20 cellular contexts compared by ENCODE assay signal in genomic region chr2:131044078-131044756, GRCh38. TPM values are rescaled to one million over a fixed set of nuclear protein-coding genes. Genes with fewer than 3 reads are reported as not detected.
DNase-seq lines count a peak whose midpoint lies in the region; ATAC-seq and TF ChIP-seq lines count a peak whose summit lies in the region.
"Had no signal": no experiment of that assay in that cellular context is flagged by ENCODE, and none has a peak within 500 bp of the region (broad histone marks: within the 10 kb centered on the region; RNA-seq: fewer than 3 reads in every experiment).

No MANE protein-coding gene starts in this region.

- peak overlapping the region; percentile 57 for H2AK5ac ChIP-seq in neuronal stem cell (ENCODE audit: low read depth, low read length)

- H3K27me3 ChIP-seq in neuronal stem cell (ENCODE audit: control insufficient read depth in 3 of 3, insufficient read depth in 3 of 3, low read depth in 1 of 3, low read length in 3 of 3): no peaks in the 10 kb centered on the region

- DNase-seq in activated naive CD8-positive, alpha-beta T cell treated with anti-CD3 and anti-CD28 coated beads, Interleukin-2, amount 10 ng/mL, durations not matched to agents 7 days and 5 days: no peak
- DNase-seq in activated naive CD8-positive, alpha-beta T cell treated with anti-CD3 and anti-CD28 coated beads, Interleukin-2, amount 50 U/mL, for 24 hours: no peak
- DNase-seq in epidermal melanocyte (ENCODE audit: insufficient read length, low spot score): peak; percentile 15
- DNase-seq in neuronal stem cell (ENCODE audit: low spot score): no peak
- peak; percentile 67 for DNase-seq in type B pancreatic cell (ENCODE audit: extremely low spot score, unreplicated experiment)
- DNase-seq in stimulated activated CD4-positive, alpha-beta T cell treated with anti-CD3 and anti-CD28 coated beads, Interleukin-2, amount 100 ng/mL, for 48 hours: no peak
- DNase-seq in activated CD4-positive, alpha-beta T cell treated with anti-CD3 and anti-CD28 coated beads for 1 hour: no peak
- DNase-seq: 8988T, C1 segment of cervical spinal cord, DMS153, HFFc6, KBM-7, NCI-H1105, NCI-H1694 treated with DMSO at 0.1 percent for 48 hours, NCI-H345, NCI-H526 treated with DMSO at 0.1 percent for 48 hours, PC-9 had no signal

- no peaks in the 10 kb centered on the region for H3K27me3 Mint-ChIP-seq in activated naive CD8-positive, alpha-beta T cell treated with anti-CD3 and anti-CD28 coated beads, Interleukin-2, amount 10 ng/mL, durations not matched to agents 7 days and 5 days
- H3K27me3 Mint-ChIP-seq in activated naive CD8-positive, alpha-beta T cell treated with anti-CD3 and anti-CD28 coated beads, Interleukin-2, amount 50 U/mL, for 24 hours: peaks cover 2% of the 10 kb centered on the region
- H3K27me3 Mint-ChIP-seq in type B pancreatic cell: no peaks in the 10 kb centered on the region

- H3K79me1 ChIP-seq in neuronal stem cell (ENCODE audit: low read depth, low read length): no peaks in the 10 kb centered on the region

- ATAC-seq in activated naive CD8-positive, alpha-beta T cell treated with anti-CD3 and anti-CD28 coated beads, Interleukin-2, amount 10 ng/mL, durations not matched to agents 7 days and 5 days (ENCODE audit: low read depth): no peak
- ATAC-seq in activated naive CD8-positive, alpha-beta T cell treated with anti-CD3 and anti-CD28 coated beads, Interleukin-2, amount 50 U/mL, for 24 hours: no peak
- ATAC-seq in GM21526 (IDR thresholded peaks at IDR 0.05; ENCODE audit: low FRiP score, unreplicated experiment): no peak
- ATAC-seq: Right ventricle myocardium inferior had no signal

- no peak overlapping the region for H3K4ac ChIP-seq in neuronal stem cell (ENCODE audit: low read length)

- H3K4me3 ChIP-seq in neuronal stem cell (ENCODE audit: low read length in 2 of 2): peak overlapping the region in 1 of 2 donors; percentile 4
- H3K4me3 ChIP-seq: PC-9 had no signal

- no peak overlapping the region for H3K4me3 Mint-ChIP-seq in activated naive CD8-positive, alpha-beta T cell treated with anti-CD3 and anti-CD28 coated beads, Interleukin-2, amount 10 ng/mL, durations not matched to agents 7 days and 5 days
- no peak overlapping the region for H3K4me3 Mint-ChIP-seq in activated naive CD8-positive, alpha-beta T cell treated with anti-CD3 and anti-CD28 coated beads, Interleukin-2, amount 50 U/mL, for 24 hours
- H3K4me3 Mint-ChIP-seq in type B pancreatic cell: no peak overlapping the region
- H3K4me3 Mint-ChIP-seq: HFFc6 had no signal

- peak overlapping the region; percentile 25 for H3K23ac ChIP-seq in neuronal stem cell (ENCODE audit: low read depth, low read length, poor library complexity)

- no peak overlapping the region for H3K9ac ChIP-seq in neuronal stem cell (ENCODE audit: low read depth, low read length, poor library complexity)

- no peak overlapping the region for H2BK120ac ChIP-seq in neuronal stem cell (ENCODE audit: low read depth, low read length)

- no peak overlapping the region for H3K4me2 ChIP-seq in neuronal stem cell (ENCODE audit: insufficient read depth, low read length, poor library complexity, severe bottlenecking)
- H3K4me2 ChIP-seq: PC-9 had no signal

- no peaks in the 10 kb centered on the region for H3K9me3 ChIP-seq in neuronal stem cell (replicated peaks in 1 of 2; ENCODE audit: control insufficient read depth in 2 of 2, insufficient read depth in 1 of 2, low read depth in 1 of 2, low read length in 2 of 2)

- H3K9me3 Mint-ChIP-seq in activated naive CD8-positive, alpha-beta T cell treated with anti-CD3 and anti-CD28 coated beads, Interleukin-2, amount 10 ng/mL, durations not matched to agents 7 days and 5 days: no peaks in the 10 kb centered on the region
- no peaks in the 10 kb centered on the region for H3K9me3 Mint-ChIP-seq in activated naive CD8-positive, alpha-beta T cell treated with anti-CD3 and anti-CD28 coated beads, Interleukin-2, amount 50 U/mL, for 24 hours
- no peaks in the 10 kb centered on the region for H3K9me3 Mint-ChIP-seq in type B pancreatic cell
- H3K9me3 Mint-ChIP-seq: HFFc6 had no signal

- H4K8ac ChIP-seq in neuronal stem cell (ENCODE audit: low read depth, low read length): no peak overlapping the region

- POLR2A ChIA-PET in activated naive CD8-positive, alpha-beta T cell treated with anti-CD3 and anti-CD28 coated beads, Interleukin-2, amount 10 ng/mL, durations not matched to agents 7 days and 5 days (lab: Charles Lee): interaction anchor here (4.2 kb wide), 1 partner anchor 49 kb away, joined by 26 read pairs; the partner anchor contains the start of gene FAM168B

- H3K36me3 Mint-ChIP-seq in activated naive CD8-positive, alpha-beta T cell treated with anti-CD3 and anti-CD28 coated beads, Interleukin-2, amount 10 ng/mL, durations not matched to agents 7 days and 5 days: peaks cover 9% of the 10 kb centered on the region
- H3K36me3 Mint-ChIP-seq in activated naive CD8-positive, alpha-beta T cell treated with anti-CD3 and anti-CD28 coated beads, Interleukin-2, amount 50 U/mL, for 24 hours (ENCODE audit: low read depth): peaks cover 7% of the 10 kb centered on the region
- peaks cover 10% of the 10 kb centered on the region for H3K36me3 Mint-ChIP-seq in type B pancreatic cell

- no peak overlapping the region for H3K18ac ChIP-seq in neuronal stem cell (ENCODE audit: low read length)

- H3K36me3 ChIP-seq in neuronal stem cell (replicated peaks in 1 of 2; ENCODE audit: control insufficient read depth in 2 of 2, insufficient read depth in 2 of 2, low read length in 2 of 2): peaks cover 23 to 35% of the 10 kb centered on the region in 2 donors

- no peak overlapping the region for H3K27ac ChIP-seq in neuronal stem cell (replicated peaks; ENCODE audit: low read length)
- H3K27ac ChIP-seq: HL-60, PC-9 had no signal

- H3K4me1 ChIP-seq in neuronal stem cell (ENCODE audit: control insufficient read depth in 2 of 2, insufficient read depth in 1 of 2, low read depth in 1 of 2, low read length in 2 of 2): no peaks in the 10 kb centered on the region

- H4K91ac ChIP-seq in neuronal stem cell (ENCODE audit: low read depth, low read length, poor library complexity): no peak overlapping the region

- no peak overlapping the region for H3K14ac ChIP-seq in neuronal stem cell (ENCODE audit: low read length)

- no peak overlapping the region for H2BK15ac ChIP-seq in neuronal stem cell (ENCODE audit: low read length)

- no peak overlapping the region for H2BK5ac ChIP-seq in neuronal stem cell (ENCODE audit: low read length)

- H2AFZ ChIP-seq in neuronal stem cell (ENCODE audit: low read length): no peak overlapping the region
- H2AFZ ChIP-seq: PC-9 had no signal

- no CpG with 5 or more reads among the region's 24 CpGs for WGBS in neuronal stem cell (ENCODE audit: extremely low coverage in 2 of 2, insufficient read length in 2 of 2, insufficient replicate concordance in 1 of 2), 2 donors

- no peak for TF ChIP-seq CTCF in type B pancreatic cell (conservative IDR thresholded peaks at IDR 0.05)

- peaks cover 19% of the 10 kb centered on the region for H3K4me1 Mint-ChIP-seq in activated naive CD8-positive, alpha-beta T cell treated with anti-CD3 and anti-CD28 coated beads, Interleukin-2, amount 10 ng/mL, durations not matched to agents 7 days and 5 days
- peaks cover 29% of the 10 kb centered on the region for H3K4me1 Mint-ChIP-seq in activated naive CD8-positive, alpha-beta T cell treated with anti-CD3 and anti-CD28 coated beads, Interleukin-2, amount 50 U/mL, for 24 hours
- H3K4me1 Mint-ChIP-seq in type B pancreatic cell (ENCODE audit: unreplicated experiment): no peaks in the 10 kb centered on the region

- H2BK12ac ChIP-seq in neuronal stem cell (ENCODE audit: low read length): no peak overlapping the region

- H3K27ac Mint-ChIP-seq in activated naive CD8-positive, alpha-beta T cell treated with anti-CD3 and anti-CD28 coated beads, Interleukin-2, amount 10 ng/mL, durations not matched to agents 7 days and 5 days: peak overlapping the region; percentile 75
- no peak overlapping the region for H3K27ac Mint-ChIP-seq in activated naive CD8-positive, alpha-beta T cell treated with anti-CD3 and anti-CD28 coated beads, Interleukin-2, amount 50 U/mL, for 24 hours
- no peak overlapping the region for H3K27ac Mint-ChIP-seq in type B pancreatic cell
- H3K27ac Mint-ChIP-seq: HFFc6 had no signal

RNA-seq across cellular contexts. Expression of gene FAM168B, which starts 49.0 kb away (rescaled TPM):
- 10 to 100 TPM; 63.0 to 67.9 TPM for total RNA-seq in activated naive CD8-positive, alpha-beta T cell treated with anti-CD3 and anti-CD28 coated beads, Interleukin-2, amount 10 ng/mL, durations not matched to agents 7 days and 5 days
- polyA plus RNA-seq in neuronal stem cell (2013, experiment 1 of 2): 73.9 TPM
- polyA plus RNA-seq in neuronal stem cell (2013, experiment 2 of 2): 72.7 TPM
- total RNA-seq in type B pancreatic cell (ENCODE audit: low replicate concordance): 97.2 and 104 TPM in 2 replicates

Comparison
In these comparisons a context has a peak if more than half of its experiments do, and no peak if none do; other contexts are left out.
1. DNase-seq: peak in epidermal melanocyte (single experiment) and type B pancreatic cell (single experiment); none in activated naive CD8-positive, alpha-beta T cell treated with anti-CD3 and anti-CD28 coated beads, Interleukin-2, amount 10 ng/mL, durations not matched to agents 7 days and 5 days (single experiment), activated naive CD8-positive, alpha-beta T cell treated with anti-CD3 and anti-CD28 coated beads, Interleukin-2, amount 50 U/mL, for 24 hours (single experiment), neuronal stem cell (single experiment), stimulated activated CD4-positive, alpha-beta T cell treated with anti-CD3 and anti-CD28 coated beads, Interleukin-2, amount 100 ng/mL, for 48 hours (0 of 2) and activated CD4-positive, alpha-beta T cell treated with anti-CD3 and anti-CD28 coated beads for 1 hour (single experiment).